In genomic region chr1:38000233-38000528, GRCh38 we compare ENCODE assay signal across 11 cellular contexts. TPM values are rescaled to one million over a fixed set of nuclear protein-coding genes. Genes with fewer than 3 reads are reported as not detected.
A peak's percentile ranks its signal among the peaks of the same experiment; 100 is the strongest.
DNase-seq lines count a peak whose midpoint lies in the region; ATAC-seq, FAIRE-seq and TF ChIP-seq lines count a peak whose summit lies in the region.
"Had no signal": no experiment of that assay in that cellular context is flagged by ENCODE, and none has a peak within 500 bp of the region (broad histone marks: within the 10 kb centered on the region; RNA-seq: fewer than 3 reads in every experiment).

No MANE protein-coding gene starts in this region.

- H3K9me3 Mint-ChIP-seq in endothelial cell (ENCODE audit: unreplicated experiment) (no peaks in the 10 kb centered on the region), neural crest cell (no peaks in the 10 kb centered on the region)

- no peaks in the 10 kb centered on the region for H3K9me2 ChIP-seq in OCI-LY7 (ENCODE audit: insufficient read depth, low read length)

- TF ChIP-seq CTCF in A549 (IDR thresholded peaks at IDR 0.05) (no peak), OCI-LY7 (conservative IDR thresholded peaks at IDR 0.05; ENCODE audit: low read length) (no peak), endothelial cell (IDR thresholded peaks at IDR 0.05; ENCODE audit: unreplicated experiment) (no peak), neural crest cell (conservative IDR thresholded peaks at IDR 0.05) (no peak)

- ATAC-seq in A549: no peak
- ATAC-seq in HG03139 (IDR thresholded peaks at IDR 0.05; ENCODE audit: unreplicated experiment): no peak

- H3K4me3 Mint-ChIP-seq in endothelial cell (ENCODE audit: unreplicated experiment): peak overlapping the region; percentile 86
- peak overlapping the region; percentile 78 for H3K4me3 Mint-ChIP-seq in neural crest cell

- CTCF ChIA-PET in A549 (lab: Yijun Ruan, JAX): interaction anchor here (0.7 to 6.9 kb wide), 5 partner anchors 10 to 24 kb away, joined by 3 to 53 read pairs (median 3); partner anchors contain the start of gene SF3A3
- CTCF ChIA-PET in OCI-LY7 (lab: Charles Lee; ENCODE audit: unreplicated experiment): no interaction called here

- no TSS peak for BruUV-seq in OCI-LY7 (replicated peaks; lab: Mats Ljungman, UMichigan)

- 90% methylated on average over 2 of the region's 2 CpGs for WGBS in A549 (ENCODE audit: missing lambda C conversion rate)

- H3K4me1 ChIP-seq in A549: peaks cover 44% of the 10 kb centered on the region
- H3K4me1 ChIP-seq in OCI-LY7 (ENCODE audit: insufficient read depth, low read length, poor library complexity, severe bottlenecking): peaks cover 48% of the 10 kb centered on the region

- H3K4me3 ChIP-seq in A549 (no peak overlapping the region), OCI-LY7 (ENCODE audit: low read depth, low read length, poor library complexity, severe bottlenecking) (no peak overlapping the region)

- H3K4me1 Mint-ChIP-seq in endothelial cell (ENCODE audit: unreplicated experiment) (peaks cover 73% of the 10 kb centered on the region), neural crest cell (peaks cover 51% of the 10 kb centered on the region)

- no peaks in the 10 kb centered on the region for H3K9me3 ChIP-seq in A549
- H3K9me3 ChIP-seq in OCI-LY7 (ENCODE audit: low read length): no peaks in the 10 kb centered on the region

- DNase-seq in A549 (ENCODE audit: low read depth in 1 of 2, low spot score in 1 of 2) (no peak), OCI-LY7 (ENCODE audit: low spot score) (no peak), endothelial cell (ENCODE audit: low spot score) (no peak), neural crest cell (ENCODE audit: low read depth, low spot score) (no peak), A172 (ENCODE audit: low spot score) (no peak), ecto neural progenitor cell (ENCODE audit: low spot score) (no peak), NCI-H2171 (lab: John Stamatoyannopoulos, UW) (no peak)

- peaks cover 40% of the 10 kb centered on the region for H3K36me3 Mint-ChIP-seq in endothelial cell (ENCODE audit: low read depth, unreplicated experiment)
- H3K36me3 Mint-ChIP-seq in neural crest cell (ENCODE audit: low read depth): peaks cover 3% of the 10 kb centered on the region

- peak overlapping the region; percentile 97 for H2AFZ ChIP-seq in OCI-LY7 (ENCODE audit: low read length)

- no peak for TF ChIP-seq POLR2A in A549 (IDR thresholded peaks at IDR 0.05; ENCODE audit: low read length)

- no peaks in the 10 kb centered on the region for H3K36me3 ChIP-seq in OCI-LY7 (ENCODE audit: insufficient read depth, low read length)

- peak overlapping the region; percentile 74 to 87 for H3K27ac ChIP-seq in A549
- no peak overlapping the region for H3K27ac ChIP-seq in OCI-LY7 (ENCODE audit: low read depth, low read length, poor library complexity, severe bottlenecking)

- no peak for FAIRE-seq in A549 (lab: Jason Lieb, UNC)
- FAIRE-seq: colon, D721Med had no signal

- H4K20me1 ChIP-seq in OCI-LY7 (ENCODE audit: insufficient read depth, low read length): no peaks in the 10 kb centered on the region

- intact Hi-C loops in OCI-LY7 (cut with micrococcal nuclease; ENCODE audit: unreplicated experiment): no loop called here

- no peak for TF ChIP-seq EP300 in A549 (IDR thresholded peaks at IDR 0.05)

- H3K4me2 ChIP-seq in A549: peak overlapping the region; percentile 65
- peak overlapping the region; percentile 46; the same call in 1 of the 2 replicates for H3K4me2 ChIP-seq in OCI-LY7 (ENCODE audit: low read length)

- TF ChIP-seq RAD21 in A549 (conservative IDR thresholded peaks at IDR 0.05 in 1 of 2, IDR thresholded peaks at IDR 0.05 in 1 of 2): no peak

- H3K27ac Mint-ChIP-seq in endothelial cell (ENCODE audit: unreplicated experiment): peak overlapping the region; percentile 100
- H3K27ac Mint-ChIP-seq in neural crest cell (ENCODE audit: unreplicated experiment): peak overlapping the region; percentile 100

- peaks cover 19% of the 10 kb centered on the region for H3K27me3 Mint-ChIP-seq in endothelial cell (ENCODE audit: unreplicated experiment)
- peaks cover 5% of the 10 kb centered on the region for H3K27me3 Mint-ChIP-seq in neural crest cell (ENCODE audit: low read depth)

- POLR2A ChIA-PET in A549 (lab: Yijun Ruan, JAX): interaction anchor here (1.3 kb wide), 1 partner anchor 141 kb away, joined by 3 read pairs; the partner anchor contains the start of gene MTF1
- POLR2A ChIA-PET in OCI-LY7 (lab: Charles Lee): interaction anchor here (0.5 kb wide), 2 partner anchors 49 to 73 kb away, joined by 3 read pairs; no protein-coding TSS in a partner anchor

- H3K79me2 ChIP-seq in OCI-LY7 (ENCODE audit: insufficient read depth, low read depth, low read length): no peaks in the 10 kb centered on the region

TF ChIP-seq in A549, 52 proteins besides CTCF, POLR2A, EP300 and RAD21:
- TF ChIP-seq FOXS1 (CRISPR knock-in tag; IDR thresholded peaks at IDR 0.05) (no peak), ZSCAN20 (CRISPR knock-in tag; IDR thresholded peaks at IDR 0.05) (no peak), RCOR1 (IDR thresholded peaks at IDR 0.05; ENCODE audit: low read depth, low read length) (no peak), FOSB (CRISPR knock-in tag; IDR thresholded peaks at IDR 0.05) (no peak), GATA3 (IDR thresholded peaks at IDR 0.05; ENCODE audit: borderline replicate concordance) (no peak)

RNA-seq across cellular contexts. Expression of gene FHL3, which starts 5.1 kb away (rescaled TPM):
- polyA plus RNA-seq in A549 (2011; rRNA removed): 1.4 and 2.0 TPM in 2 replicates
- polyA plus RNA-seq in A549 (2012; cell fraction: cytosol; rRNA removed): 3.1 and 4.4 TPM in 2 replicates
- 5.0 and 6.4 TPM in 2 replicates for polyA plus RNA-seq in A549 (2012; cell fraction: nucleus; rRNA removed)
- polyA plus RNA-seq in A549 (2017; fragmentation: RNase III; extraction: RNeasy Plus Mini Kit Qiagen cat#74134 plus additional on column Dnase treatment): 4.3 to 5.9 TPM (median 5.4 TPM) in 3 replicates
- 4.4 and 4.6 TPM in 2 replicates for polyA minus RNA-seq in A549 (2011; rRNA and poly(A)+ RNA removed)
- 0.21 and 0.63 TPM in 2 replicates for total RNA-seq in OCI-LY7 (2014; rRNA removed; shearing (Covaris generic))
- total RNA-seq in OCI-LY7 (2022): 1.2 and 1.8 TPM in 2 replicates
- 142 TPM for total RNA-seq in endothelial cell (ENCODE audit: unreplicated experiment)
- total RNA-seq in neural crest cell: 21.2 and 22.4 TPM in 2 replicates
- total RNA-seq in A172 (2014; rRNA removed; shearing (Covaris generic)): 14.8 and 23.1 TPM in 2 replicates

RNA-seq across cellular contexts. Expression of gene SF3A3, which starts 10.4 kb away (rescaled TPM):
- polyA plus RNA-seq in A549 (2011; rRNA removed) (53.5 and 62.6 TPM in 2 replicates), A549 (2017; fragmentation: RNase III; extraction: RNeasy Plus Mini Kit Qiagen cat#74134 plus additional on column Dnase treatment) (99.2 to 101 TPM (median 101 TPM) in 3 replicates)
- polyA plus RNA-seq in A549 (2012; cell fraction: cytosol; rRNA removed): 21.8 and 24.7 TPM in 2 replicates
- 10.9 and 15.5 TPM in 2 replicates for polyA plus RNA-seq in A549 (2012; cell fraction: nucleus; rRNA removed)
- 18.5 and 23.7 TPM in 2 replicates for polyA minus RNA-seq in A549 (2011; rRNA and poly(A)+ RNA removed)
- total RNA-seq in OCI-LY7 (2014; rRNA removed; shearing (Covaris generic)): 89.5 and 155 TPM in 2 replicates
- total RNA-seq in OCI-LY7 (2022) (106 and 133 TPM in 2 replicates), endothelial cell (ENCODE audit: unreplicated experiment) (59.2 TPM), neural crest cell (113 and 119 TPM in 2 replicates)
- total RNA-seq in A172 (2014; rRNA removed; shearing (Covaris generic)): 77.4 and 117 TPM in 2 replicates

RNA-seq across cellular contexts. Expression of gene UTP11, which starts 12.4 kb away (rescaled TPM):
- polyA plus RNA-seq in A549 (2011; rRNA removed): 27.0 and 37.6 TPM in 2 replicates
- polyA plus RNA-seq in A549 (2012; cell fraction: cytosol; rRNA removed): 15.3 and 16.7 TPM in 2 replicates
- 5.9 and 11.9 TPM in 2 replicates for polyA plus RNA-seq in A549 (2012; cell fraction: nucleus; rRNA removed)
- 43.1 to 53.1 TPM (median 44.8 TPM) in 3 replicates for polyA plus RNA-seq in A549 (2017; fragmentation: RNase III; extraction: RNeasy Plus Mini Kit Qiagen cat#74134 plus additional on column Dnase treatment)
- polyA minus RNA-seq in A549 (2011; rRNA and poly(A)+ RNA removed): 7.3 and 10.5 TPM in 2 replicates
- 43.8 and 61.1 TPM in 2 replicates for total RNA-seq in OCI-LY7 (2014; rRNA removed; shearing (Covaris generic))
- total RNA-seq in OCI-LY7 (2022): 40.1 and 42.1 TPM in 2 replicates
- 44.7 TPM for total RNA-seq in endothelial cell (ENCODE audit: unreplicated experiment)
- 41.2 and 44.5 TPM in 2 replicates for total RNA-seq in neural crest cell
- 69.8 and 102 TPM in 2 replicates for total RNA-seq in A172 (2014; rRNA removed; shearing (Covaris generic))

RNA-seq across cellular contexts. Expression of gene POU3F1, which starts 46.4 kb away (rescaled TPM):
- polyA plus RNA-seq in A549 (2011; rRNA removed): not detected in 2 replicates
- polyA plus RNA-seq in A549 (2012; cell fraction: cytosol; rRNA removed): not detected in 2 replicates
- polyA plus RNA-seq in A549 (2012; cell fraction: nucleus; rRNA removed): 0.09 TPM in 1 of 2 replicates, not detected in the other
- polyA plus RNA-seq in A549 (2017; fragmentation: RNase III; extraction: RNeasy Plus Mini Kit Qiagen cat#74134 plus additional on column Dnase treatment): not detected in 3 replicates
- polyA minus RNA-seq in A549 (2011; rRNA and poly(A)+ RNA removed): not detected in 2 replicates
- 0.08 and 0.13 TPM in 2 replicates for total RNA-seq in OCI-LY7 (2014; rRNA removed; shearing (Covaris generic))
- total RNA-seq in OCI-LY7 (2022): not detected in 2 replicates
- total RNA-seq in endothelial cell (ENCODE audit: unreplicated experiment): 1.2 TPM
- 10.7 and 12.1 TPM in 2 replicates for total RNA-seq in neural crest cell
- 0.41 TPM in 1 of 2 replicates, not detected in the other for total RNA-seq in A172 (2014; rRNA removed; shearing (Covaris generic))
- total RNA-seq: M059J had no signal

RNA-seq across cellular contexts. Expression of gene INPP5B, which starts 53.3 kb away (rescaled TPM):
- polyA plus RNA-seq in A549 (2011; rRNA removed) (11.1 and 11.5 TPM in 2 replicates), A549 (2017; fragmentation: RNase III; extraction: RNeasy Plus Mini Kit Qiagen cat#74134 plus additional on column Dnase treatment) (4.3 to 5.7 TPM (median 4.9 TPM) in 3 replicates)
- polyA plus RNA-seq in A549 (2012; cell fraction: cytosol; rRNA removed): 4.3 and 5.1 TPM in 2 replicates
- polyA plus RNA-seq in A549 (2012; cell fraction: nucleus; rRNA removed): 11.4 and 12.0 TPM in 2 replicates
- 11.8 and 12.2 TPM in 2 replicates for polyA minus RNA-seq in A549 (2011; rRNA and poly(A)+ RNA removed)
- total RNA-seq in OCI-LY7 (2014; rRNA removed; shearing (Covaris generic)): 47.8 and 49.7 TPM in 2 replicates
- total RNA-seq in OCI-LY7 (2022) (63.0 and 72.9 TPM in 2 replicates), endothelial cell (ENCODE audit: unreplicated experiment) (18.4 TPM), neural crest cell (18.8 and 19.1 TPM in 2 replicates)
- total RNA-seq in A172 (2014; rRNA removed; shearing (Covaris generic)): 7.5 and 9.1 TPM in 2 replicates
